ENCODE assay signal across 29 cellular contexts in genomic region chr2:201975434-201975833, GRCh38.
"Had no signal": no experiment of that assay in that cellular context is flagged by ENCODE, and none has a peak within 500 bp of the region (broad histone marks: within the 10 kb centered on the region; RNA-seq: fewer than 3 reads in every experiment).

No MANE protein-coding gene starts in this region.

- H3K27ac ChIP-seq: colonic mucosa, epithelial cell of prostate, gastrocnemius medialis, heart left ventricle, hepatocyte, ovary, psoas muscle, skin epidermis, suprapubic skin, vagina had no signal

- H3K27me3 Mint-ChIP-seq: dendritic cell treated with granulocyte-macrophage colony-stimulating factor and Interleukin-4, amounts not matched to agents 40 ng/mL and 50 ng/mL, for 4 days; stimulated activated naive CD8-positive, alpha-beta T cell treated with anti-CD3 and anti-CD28 coated beads, Interleukin-15, amount 100 ng/mL, for 72 hours had no signal

- H3K4me1 Mint-ChIP-seq: naive thymus-derived CD4-positive, alpha-beta T cell; stimulated activated naive CD8-positive, alpha-beta T cell treated with anti-CD3 and anti-CD28 coated beads, Interleukin-15, amount 100 ng/mL, for 72 hours had no signal

- H3K36me3 ChIP-seq: colonic mucosa, gastrocnemius medialis, heart left ventricle, ovary, suprapubic skin, vagina had no signal

- ATAC-seq: esophagus mucosa; gastrocnemius medialis; heart left ventricle; mucosa of descending colon; naive thymus-derived CD4-positive, alpha-beta T cell; psoas muscle; right cardiac atrium; stimulated activated naive CD8-positive, alpha-beta T cell treated with anti-CD3 and anti-CD28 coated beads, Interleukin-15, amount 100 ng/mL, for 72 hours had no signal

- H3K4me1 ChIP-seq: colonic mucosa, vagina had no signal

- H3K27ac Mint-ChIP-seq: dendritic cell treated with granulocyte-macrophage colony-stimulating factor and Interleukin-4, amounts not matched to agents 40 ng/mL and 50 ng/mL, for 4 days; endodermal cell; stimulated activated naive CD8-positive, alpha-beta T cell treated with anti-CD3 and anti-CD28 coated beads, Interleukin-15, amount 100 ng/mL, for 72 hours had no signal

- H3K4me3 ChIP-seq: colonic mucosa, gastrocnemius medialis, heart left ventricle, hepatocyte, mucosa of descending colon, ovary, psoas muscle, skin epidermis, suprapubic skin, vagina had no signal

- H3K4me3 Mint-ChIP-seq: dendritic cell treated with granulocyte-macrophage colony-stimulating factor and Interleukin-4, amounts not matched to agents 40 ng/mL and 50 ng/mL, for 4 days; endodermal cell; mesothelial cell of epicardium; naive thymus-derived CD4-positive, alpha-beta T cell; nephron progenitor cell; stimulated activated naive CD8-positive, alpha-beta T cell treated with anti-CD3 and anti-CD28 coated beads, Interleukin-15, amount 100 ng/mL, for 72 hours had no signal

- H3K27me3 ChIP-seq: colonic mucosa, gastrocnemius medialis, hepatocyte, ovary, suprapubic skin, vagina had no signal

- H3K36me3 Mint-ChIP-seq: mesothelial cell of epicardium had no signal

- H3K9me3 Mint-ChIP-seq: dendritic cell treated with granulocyte-macrophage colony-stimulating factor and Interleukin-4, amounts not matched to agents 40 ng/mL and 50 ng/mL, for 4 days; endodermal cell; mesothelial cell of epicardium; nephron progenitor cell; stimulated activated naive CD8-positive, alpha-beta T cell treated with anti-CD3 and anti-CD28 coated beads, Interleukin-15, amount 100 ng/mL, for 72 hours had no signal

- DNase-seq: colonic mucosa; effector CD8-positive, alpha-beta T cell; endodermal cell; foreskin fibroblast; gastrocnemius medialis; heart left ventricle; kidney glomerular epithelial cell; mesenchymal stem cell; mucosa of descending colon; naive thymus-derived CD4-positive, alpha-beta T cell; nephron progenitor cell; occipital lobe; ovary; psoas muscle; right cardiac atrium; stimulated activated CD4-positive, alpha-beta T cell treated with anti-CD3 and anti-CD28 coated beads, Interleukin-15, amount 100 ng/mL, for 24 hours; stimulated activated CD4-positive, alpha-beta T cell treated with anti-CD3 and anti-CD28 coated beads, Interleukin-4, amount 100 ng/mL, for 1 hour; stimulated activated CD8-positive, alpha-beta memory T cell treated with anti-CD3 and anti-CD28 coated beads, Interleukin-4, amount 100 ng/mL, for 48 hours; stimulated activated naive CD4-positive, alpha-beta T cell; stimulated activated naive CD8-positive, alpha-beta T cell treated with anti-CD3 and anti-CD28 coated beads, Interleukin-15, amount 100 ng/mL, for 72 hours had no signal

- H3K9me3 ChIP-seq: colonic mucosa, gastrocnemius medialis, heart left ventricle, mucosa of descending colon, ovary, psoas muscle, suprapubic skin, vagina had no signal

- FAIRE-seq: islet of Langerhans had no signal
